7 cellular contexts compared by ENCODE assay signal in the genomic region with DNA sequence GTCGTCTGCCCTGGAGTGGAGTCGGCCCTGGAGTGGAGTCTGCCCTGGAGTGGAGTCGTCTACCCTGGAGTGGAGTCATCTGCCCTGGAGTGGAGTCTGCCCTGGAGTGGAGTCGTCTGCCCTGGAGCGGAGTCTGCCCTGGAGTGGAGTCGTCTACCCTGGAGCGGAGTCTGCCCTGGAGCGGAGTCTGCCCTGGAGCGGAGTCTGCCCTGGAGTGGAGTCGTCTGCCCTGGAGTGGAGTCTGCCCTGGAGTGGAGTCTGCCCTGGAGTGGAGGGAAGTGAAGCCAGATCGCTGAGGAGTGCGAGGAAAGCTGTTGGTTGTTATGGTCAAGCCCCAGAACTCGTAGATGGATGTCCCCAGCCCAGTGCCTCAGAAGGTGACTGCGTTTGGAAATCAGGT.
DNase-seq lines count a peak whose midpoint lies in the region; ATAC-seq, FAIRE-seq and TF ChIP-seq lines count a peak whose summit lies in the region.
"Not testable (repeated sequence)": the region's sequence is repeated elsewhere in the genome, so short reads cannot be mapped to it uniquely, and the experiment has no call there.

No MANE protein-coding gene starts in this region.

- POLR2A ChIA-PET in PC-3 (lab: Charles Lee; ENCODE audit: unreplicated experiment) = not testable (repeated sequence)
- POLR2A ChIA-PET in HepG2 (lab: Yijun Ruan, JAX) = interaction anchor here (1.7 kb wide), 1 partner anchor 58 kb away, joined by 4 read pairs; no protein-coding TSS in a partner anchor

- TF ChIP-seq EP300 in HepG2 (IDR thresholded peaks at IDR 0.05; ENCODE audit: low read depth in 2 of 2, low read length in 2 of 2); HepG2 (CRISPR knock-in tag; IDR thresholded peaks at IDR 0.05; ENCODE audit: borderline replicate concordance): not testable (repeated sequence)

- BruUV-seq in PC-3 (replicated peaks; lab: Mats Ljungman, UMichigan); HepG2 (replicated peaks; lab: Mats Ljungman, UMichigan): not testable (repeated sequence)

- not testable (repeated sequence) for H3K36me3 ChIP-seq in PC-3 (ENCODE audit: low read depth, low read length); body of pancreas (replicated peaks in 1 of 2; ENCODE audit: insufficient read depth in 1 of 2, low read depth in 2 of 2)
- peaks cover 7 to 18% of the 10 kb centered on the region in 2 experiments; a peak in 4 of 5 replicates for H3K36me3 ChIP-seq in HepG2 (replicated peaks in 1 of 2; ENCODE audit: control insufficient read depth in 1 of 2, insufficient read depth in 2 of 2, low read length in 2 of 2)

- not testable (repeated sequence) for H3K27ac ChIP-seq in PC-3 (ENCODE audit: low read length); body of pancreas
- peak overlapping the region; percentile 27 for H3K27ac ChIP-seq in HepG2 (ENCODE audit: extremely low read length, insufficient read depth, low read length)

- TF ChIP-seq POLR2A in body of pancreas (IDR thresholded peaks at IDR 0.05); HepG2 (IDR thresholded peaks at IDR 0.05; ENCODE audit: insufficient read depth in 1 of 2, low read depth in 2 of 2, low read length in 2 of 2): not testable (repeated sequence)

- not testable (repeated sequence) for FAIRE-seq in HepG2 (lab: Jason Lieb, UNC)

- not testable (repeated sequence) for H3K79me2 ChIP-seq in PC-3 (ENCODE audit: low read length); HepG2 (ENCODE audit: insufficient read depth, low read length)

- not testable (repeated sequence) for H2AFZ ChIP-seq in PC-3 (ENCODE audit: low read length); HepG2 (ENCODE audit: low read length)

- peaks cover 16% of the 10 kb centered on the region for H3K27me3 ChIP-seq in PC-3 (ENCODE audit: low read length)
- H3K27me3 ChIP-seq in body of pancreas; HepG2 (ENCODE audit: control insufficient read depth in 1 of 2, insufficient read depth in 2 of 2, low read length in 2 of 2): not testable (repeated sequence)

- H3K9ac ChIP-seq in PC-3 (ENCODE audit: low read length); HepG2 (ENCODE audit: insufficient read depth, low read depth, low read length): not testable (repeated sequence)

- CTCF ChIA-PET in PC-3 (lab: Charles Lee); HepG2 (lab: Yijun Ruan, JAX; ENCODE audit: low intra/inter-chr PET ratio, low total read pairs): not testable (repeated sequence)

- H3K4me3 ChIP-seq in LNCaP clone FGC (ENCODE audit: low read depth, low read length); PC-3 (ENCODE audit: low read length); body of pancreas; HepG2 (replicated peaks in 1 of 3; ENCODE audit: insufficient read depth in 1 of 3, low read depth in 2 of 3, low read length in 3 of 3): not testable (repeated sequence)

- not testable (repeated sequence) for TF ChIP-seq CTCF in LNCaP clone FGC (IDR thresholded peaks at IDR 0.05; ENCODE audit: control insufficient read depth, extremely low read depth, insufficient read depth); PC-3 (conservative IDR thresholded peaks at IDR 0.05; ENCODE audit: low read depth, low read length); body of pancreas (IDR thresholded peaks at IDR 0.05); HepG2 (CRISPR knock-in tag; IDR thresholded peaks at IDR 0.05)

- WGBS in body of pancreas, 2 donors = 52 to 88% methylated on average over 5 to 10 of the region's 14 CpGs
- WGBS in HepG2 (ENCODE audit: low lambda C conversion rate) = 63% methylated on average over 11 of the region's 14 CpGs

- not testable (repeated sequence) for H4K20me1 ChIP-seq in PC-3 (ENCODE audit: low read length)
- H4K20me1 ChIP-seq in HepG2 (ENCODE audit: insufficient read depth, low read length) = peaks cover 73% of the 10 kb centered on the region

- not testable (repeated sequence) for H3K4me1 ChIP-seq in PC-3 (ENCODE audit: insufficient read depth, low read length); body of pancreas
- peaks cover 45% of the 10 kb centered on the region for H3K4me1 ChIP-seq in HepG2 (ENCODE audit: insufficient read depth, low read length)

- H3K4me2 ChIP-seq in PC-3 (ENCODE audit: low read length); HepG2 (ENCODE audit: low read depth, low read length): not testable (repeated sequence)

- intact Hi-C loops in PC-3 (cut with micrococcal nuclease); body of pancreas (cut with DNase I); HepG2 (cut with micrococcal nuclease; ENCODE audit: unreplicated experiment): not testable (repeated sequence)

- not testable (repeated sequence) for H3F3A ChIP-seq in PC-3 (ENCODE audit: low read length, unreplicated experiment)

- DNase-seq in Daoy (ENCODE audit: low read depth) (peak; percentile 53), LNCaP clone FGC (ENCODE audit: low read depth) (peak; percentile 82), NCI-H1930 (lab: John Stamatoyannopoulos, UW) (peak; percentile 37 to 38), NCI-H510A treated with DMSO at 0.1 percent for 48 hours (lab: John Stamatoyannopoulos, UW) (peak; percentile 10), PC-3 (peak; percentile 3), body of pancreas (peak; percentile 55 to 71 (median 68)), HepG2 (ENCODE audit: low spot score) (peak; percentile 69)

- not testable (repeated sequence) for H3K9me3 ChIP-seq in PC-3 (ENCODE audit: low read length); body of pancreas; HepG2 (ENCODE audit: low read length)

- not testable (repeated sequence) for H3K9me2 ChIP-seq in PC-3 (replicated peaks; ENCODE audit: low read length)

- not testable (repeated sequence) for TF ChIP-seq RAD21 in HepG2 (CRISPR knock-in tag; IDR thresholded peaks at IDR 0.05)

- in situ Hi-C loops in HepG2 (cut with HindIII; ENCODE audit: extremely low pct_ligation_motif_present, low pct_unique_long_range_greater_than_20kb) = not testable (repeated sequence)

- ATAC-seq in PC-3 = not testable (repeated sequence)
- ATAC-seq in body of pancreas (peak; percentile 50), HepG2 (peak; percentile 71)

TF ChIP-seq in HepG2, 621 proteins besides CTCF, POLR2A, EP300 and RAD21 (continues in another document):
- TF ChIP-seq, protein P1, sequence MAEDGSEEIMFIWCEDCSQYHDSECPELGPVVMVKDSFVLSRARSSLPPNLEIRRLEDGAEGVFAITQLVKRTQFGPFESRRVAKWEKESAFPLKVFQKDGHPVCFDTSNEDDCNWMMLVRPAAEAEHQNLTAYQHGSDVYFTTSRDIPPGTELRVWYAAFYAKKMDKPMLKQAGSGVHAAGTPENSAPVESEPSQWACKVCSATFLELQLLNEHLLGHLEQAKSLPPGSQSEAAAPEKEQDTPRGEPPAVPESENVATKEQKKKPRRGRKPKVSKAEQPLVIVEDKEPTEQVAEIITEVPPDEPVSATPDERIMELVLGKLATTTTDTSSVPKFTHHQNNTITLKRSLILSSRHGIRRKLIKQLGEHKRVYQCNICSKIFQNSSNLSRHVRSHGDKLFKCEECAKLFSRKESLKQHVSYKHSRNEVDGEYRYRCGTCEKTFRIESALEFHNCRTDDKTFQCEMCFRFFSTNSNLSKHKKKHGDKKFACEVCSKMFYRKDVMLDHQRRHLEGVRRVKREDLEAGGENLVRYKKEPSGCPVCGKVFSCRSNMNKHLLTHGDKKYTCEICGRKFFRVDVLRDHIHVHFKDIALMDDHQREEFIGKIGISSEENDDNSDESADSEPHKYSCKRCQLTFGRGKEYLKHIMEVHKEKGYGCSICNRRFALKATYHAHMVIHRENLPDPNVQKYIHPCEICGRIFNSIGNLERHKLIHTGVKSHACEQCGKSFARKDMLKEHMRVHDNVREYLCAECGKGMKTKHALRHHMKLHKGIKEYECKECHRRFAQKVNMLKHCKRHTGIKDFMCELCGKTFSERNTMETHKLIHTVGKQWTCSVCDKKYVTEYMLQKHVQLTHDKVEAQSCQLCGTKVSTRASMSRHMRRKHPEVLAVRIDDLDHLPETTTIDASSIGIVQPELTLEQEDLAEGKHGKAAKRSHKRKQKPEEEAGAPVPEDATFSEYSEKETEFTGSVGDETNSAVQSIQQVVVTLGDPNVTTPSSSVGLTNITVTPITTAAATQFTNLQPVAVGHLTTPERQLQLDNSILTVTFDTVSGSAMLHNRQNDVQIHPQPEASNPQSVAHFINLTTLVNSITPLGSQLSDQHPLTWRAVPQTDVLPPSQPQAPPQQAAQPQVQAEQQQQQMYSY (CRISPR knock-in tag; IDR thresholded peaks at IDR 0.05) = peak; percentile 96
- TF ChIP-seq SALL2 (CRISPR knock-in tag; IDR thresholded peaks at IDR 0.05) (peak; percentile 48; the same call in 1 of the 2 replicates), ZBTB38 (CRISPR knock-in tag; IDR thresholded peaks at IDR 0.05) (peak; percentile 97), ZKSCAN5 (CRISPR knock-in tag; IDR thresholded peaks at IDR 0.05) (peak; percentile 87; the same call in 1 of the 2 replicates), ZNF317 (CRISPR knock-in tag; IDR thresholded peaks at IDR 0.05) (peak; percentile 56; the same call in 1 of the 2 replicates)

Comparison
In these comparisons a context has a peak if more than half of its experiments do, and no peak if none do; other contexts are left out.
1. DNase-seq: peak in every context shown above with its lines; median percentile 82 in LNCaP clone FGC; 69 in HepG2; 68 in body of pancreas; 53 in Daoy; 38 in NCI-H1930; 10 in NCI-H510A treated with DMSO at 0.1 percent for 48 hours; 3 in PC-3.